ENCODE assay signal across 24 cellular contexts in the genomic region with DNA sequence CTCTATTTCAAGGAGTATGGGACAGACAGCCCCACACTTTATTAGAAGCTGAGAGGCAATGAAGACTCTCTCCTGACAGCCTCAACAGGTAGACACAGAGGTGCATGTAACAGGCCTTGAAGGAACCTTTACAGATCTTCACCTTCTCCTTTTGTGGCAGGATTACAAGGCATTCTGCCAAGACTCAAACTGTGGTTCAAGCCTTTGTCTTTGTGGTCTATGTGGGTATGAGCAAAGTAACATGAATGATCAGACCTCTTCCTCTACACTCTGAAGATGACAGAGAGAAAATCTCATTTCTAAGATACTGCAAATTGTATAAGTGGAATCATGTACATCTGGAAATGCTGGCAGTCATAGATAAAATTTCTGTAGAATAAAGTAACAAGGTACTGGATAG.
"Had no signal": no experiment of that assay in that cellular context is flagged by ENCODE, and none has a peak within 500 bp of the region (broad histone marks: within the 10 kb centered on the region; RNA-seq: fewer than 3 reads in every experiment).

No MANE protein-coding gene starts in this region.

- H3K4me3 ChIP-seq: esophagus squamous epithelium, gastroesophageal sphincter, lung, psoas muscle, spleen, tibial nerve, upper lobe of right lung, vagina had no signal

- ATAC-seq: effector memory CD8-positive, alpha-beta T cell; gastroesophageal sphincter; left colon; left ventricle myocardium superior; naive thymus-derived CD4-positive, alpha-beta T cell; psoas muscle; sciatic nerve; stimulated activated memory B cell treated with anti-CD40 and anti-IgM and Interleukin-4, amounts not matched to agents 10 μg/mL and 1 μg/mL and 100 μg/mL, for 72 hours; upper lobe of right lung had no signal

- H3K27me3 ChIP-seq: esophagus squamous epithelium, gastroesophageal sphincter, neutrophil, spleen, tibial nerve, upper lobe of right lung, vagina had no signal

- H3K36me3 ChIP-seq: esophagus squamous epithelium, gastroesophageal sphincter, neutrophil, spleen, tibial nerve, upper lobe of right lung, vagina had no signal

- H3K9me3 ChIP-seq: gastroesophageal sphincter, neutrophil, psoas muscle, tibial nerve, upper lobe of right lung, vagina had no signal

- H3K27ac ChIP-seq: esophagus squamous epithelium, gastroesophageal sphincter, neutrophil, psoas muscle, spleen, tibial nerve, upper lobe of right lung, vagina had no signal

- H3K4me1 ChIP-seq: esophagus squamous epithelium, gastroesophageal sphincter, psoas muscle, spleen, tibial nerve, upper lobe of right lung, vagina had no signal

- DNase-seq: effector memory CD8-positive, alpha-beta T cell; esophagus squamous epithelium; foreskin fibroblast; head of caudate nucleus; hippocampal formation; left colon; left ventricle myocardium superior; mesenchymal stem cell; naive thymus-derived CD4-positive, alpha-beta T cell; nephron progenitor cell; psoas muscle; retina; spleen; stimulated activated CD4-positive, alpha-beta T cell treated with anti-CD3 and anti-CD28 coated beads, Interleukin-15, amount 100 ng/mL, for 24 hours; stimulated activated CD4-positive, alpha-beta T cell treated with anti-CD3 and anti-CD28 coated beads, Interleukin-1b, Interleukin-23, amount 100 ng/mL, for 48 hours; stimulated activated CD4-positive, alpha-beta T cell treated with anti-CD3 and anti-CD28 coated beads, Interleukin-4, amount 100 ng/mL, for 24 hours; upper lobe of right lung had no signal
